Comparison of ENCODE assay signal across 22 cellular contexts in genomic region chr19:34287676-34288140, GRCh38. TPM values are rescaled to one million over a fixed set of nuclear protein-coding genes. Genes with fewer than 3 reads are reported as not detected.
A peak's percentile ranks its signal among the peaks of the same experiment; 100 is the strongest.
DNase-seq lines count a peak whose midpoint lies in the region; ATAC-seq, FAIRE-seq and TF ChIP-seq lines count a peak whose summit lies in the region.
"Had no signal": no experiment of that assay in that cellular context is flagged by ENCODE, and none has a peak within 500 bp of the region (broad histone marks: within the 10 kb centered on the region; RNA-seq: fewer than 3 reads in every experiment).

No MANE protein-coding gene starts in this region.

- 0 out of 2 replicates have a peak, but pooled peaks cover 3% of the 10 kb centered on the region for H3K9me1 ChIP-seq in IMR-90 (ENCODE audit: insufficient read depth, low read length)

- in situ Hi-C loops in IMR-90 (cut with MboI; ENCODE audit: low sequenced_read_pairs), result no loop called here
- in situ Hi-C loops in GM12878 (cut with MboI), result no loop called here
- in situ Hi-C loops in GM13976 (cut with MboI; ENCODE audit: low sequenced_read_pairs, unreplicated experiment), result no loop called here

- SMC1A ChIA-PET in GM12878 (lab: Charles Lee; ENCODE audit: uncharacterized antibody, unreplicated experiment), result interaction anchor here (0.9 kb wide), 1 partner anchor 46 kb away, joined by 3 read pairs; no protein-coding TSS in a partner anchor

- H3K18ac ChIP-seq in IMR-90 (ENCODE audit: low read depth, low read length), result no peak overlapping the region

- no peak overlapping the region for H2BK5ac ChIP-seq in IMR-90 (ENCODE audit: low read depth, low read length, poor library complexity, severe bottlenecking)

- H3K4ac ChIP-seq in IMR-90 (ENCODE audit: low read depth, low read length), result no peak overlapping the region

- no peak for TF ChIP-seq RAD21 in IMR-90 (IDR thresholded peaks at IDR 0.05; ENCODE audit: low read length)
- no peak for TF ChIP-seq RAD21 in GM12878 (IDR thresholded peaks at IDR 0.05; ENCODE audit: insufficient read depth, low read depth, low read length)

- no peaks in the 10 kb centered on the region for H3K9me3 Mint-ChIP-seq in activated naive CD4-positive, alpha-beta T cell treated with anti-CD3 and anti-CD28 coated beads, Interleukin-2, amount 50 U/mL, for 72 hours
- no peaks in the 10 kb centered on the region for H3K9me3 Mint-ChIP-seq in stimulated activated effector memory CD8-positive, alpha-beta T cell treated with anti-CD3 and anti-CD28 coated beads, Interleukin-12 subunit alpha, Interleukin-12 subunit beta, amount 100 ng/mL, for 72 hours
- H3K9me3 Mint-ChIP-seq: IgD-negative memory B cell had no signal

- H3K27ac Mint-ChIP-seq in activated naive CD4-positive, alpha-beta T cell treated with anti-CD3 and anti-CD28 coated beads, Interleukin-2, amount 50 U/mL, for 72 hours, result peak overlapping the region in 1 of 2 donors; percentile 74
- H3K27ac Mint-ChIP-seq in stimulated activated effector memory CD8-positive, alpha-beta T cell treated with anti-CD3 and anti-CD28 coated beads, Interleukin-12 subunit alpha, Interleukin-12 subunit beta, amount 100 ng/mL, for 72 hours, result peak overlapping the region; percentile 70

- peak; percentile 30 to 43 for ATAC-seq in activated naive CD4-positive, alpha-beta T cell treated with anti-CD3 and anti-CD28 coated beads, Interleukin-2, amount 50 U/mL, for 72 hours
- no peak for ATAC-seq in IMR-90 (ENCODE audit: low read depth)
- no peak for ATAC-seq in GM12878
- ATAC-seq in stimulated activated effector memory CD8-positive, alpha-beta T cell treated with anti-CD3 and anti-CD28 coated beads, Interleukin-12 subunit alpha, Interleukin-12 subunit beta, amount 100 ng/mL, for 72 hours, result no peak
- ATAC-seq in HG03571 (IDR thresholded peaks at IDR 0.05; ENCODE audit: unreplicated experiment), result no peak

- peak; percentile 59 for FAIRE-seq in GM12878 (lab: Jason Lieb, UNC)

- no peak overlapping the region for H3K4me3 Mint-ChIP-seq in stimulated activated effector memory CD8-positive, alpha-beta T cell treated with anti-CD3 and anti-CD28 coated beads, Interleukin-12 subunit alpha, Interleukin-12 subunit beta, amount 100 ng/mL, for 72 hours
- H3K4me3 Mint-ChIP-seq: CD8-positive, alpha-beta memory T cell; IgD-negative memory B cell had no signal

- intact Hi-C loops in IMR-90 (cut with micrococcal nuclease), result no loop called here
- intact Hi-C loops in GM12878 (cut with micrococcal nuclease; ENCODE audit: unreplicated experiment), result no loop called here

- H3K14ac ChIP-seq in IMR-90 (replicated peaks; ENCODE audit: low read depth, low read length), result no peak overlapping the region

- TF ChIP-seq POLR2A in IMR-90 (IDR thresholded peaks at IDR 0.05; ENCODE audit: low read depth, low read length) (no peak), GM12878 (IDR thresholded peaks at IDR 0.05; ENCODE audit: low read depth, low read length) (no peak)

- TF ChIP-seq EP300 in GM12878 (IDR thresholded peaks at IDR 0.05; ENCODE audit: borderline replicate concordance in 1 of 2, control insufficient read depth in 1 of 2, low read depth in 2 of 2, low read length in 2 of 2), result no peak

- dilution Hi-C loops in IMR-90 (cut with HindIII; ENCODE audit: low sequenced_read_pairs, unreplicated experiment), result no loop called here

- H2AK9ac ChIP-seq in IMR-90 (replicated peaks; ENCODE audit: low read depth, low read length, poor library complexity), result no peak overlapping the region

- no peak overlapping the region for H3K9ac ChIP-seq in IMR-90 (ENCODE audit: low read depth, low read length)
- no peak overlapping the region for H3K9ac ChIP-seq in GM12878 (ENCODE audit: control insufficient read depth, insufficient read depth, low read length)
- H3K9ac ChIP-seq: BLaER1 had no signal

- H2BK15ac ChIP-seq in IMR-90 (ENCODE audit: low read depth, low read length), result no peak overlapping the region

- no peak overlapping the region for H3K23ac ChIP-seq in IMR-90 (ENCODE audit: low read depth, low read length)

- peaks cover 0 to 10% of the 10 kb centered on the region in 2 donors for H3K36me3 Mint-ChIP-seq in activated naive CD4-positive, alpha-beta T cell treated with anti-CD3 and anti-CD28 coated beads, Interleukin-2, amount 50 U/mL, for 72 hours
- H3K36me3 Mint-ChIP-seq in stimulated activated effector memory CD8-positive, alpha-beta T cell treated with anti-CD3 and anti-CD28 coated beads, Interleukin-12 subunit alpha, Interleukin-12 subunit beta, amount 100 ng/mL, for 72 hours, result peaks cover 7% of the 10 kb centered on the region

- H4K91ac ChIP-seq in IMR-90 (ENCODE audit: insufficient read depth, low read depth, low read length), result no peak overlapping the region

- TF ChIP-seq CTCF in IMR-90 (conservative IDR thresholded peaks at IDR 0.05; ENCODE audit: low read depth, low read length) (no peak), GM12878 (IDR thresholded peaks at IDR 0.05 in 2 of 3, conservative IDR thresholded peaks at IDR 0.05 in 1 of 3; ENCODE audit: control insufficient read depth in 2 of 3, extremely low read depth in 1 of 3, insufficient read depth in 1 of 3, low read depth in 3 of 3, low read length in 3 of 3) (no peak), GM13976 (IDR thresholded peaks at IDR 0.05; ENCODE audit: borderline replicate concordance, control extremely low read depth, extremely low read depth, insufficient read depth, missing control alignments) (no peak)

- H3K9me3 ChIP-seq in IMR-90 (ENCODE audit: control insufficient read depth, insufficient read depth, low read length) (peaks cover 9% of the 10 kb centered on the region), GM12878 (replicated peaks; ENCODE audit: control insufficient read depth, insufficient read depth, low read length) (no peaks in the 10 kb centered on the region)
- H3K9me3 ChIP-seq: BLaER1 had no signal

- no peak overlapping the region for H3K56ac ChIP-seq in IMR-90 (ENCODE audit: extremely low read depth, insufficient read depth, low read length)

- H2BK20ac ChIP-seq in IMR-90 (ENCODE audit: low read depth, low read length), result no peak overlapping the region

- no peak for DNase-seq in activated naive CD4-positive, alpha-beta T cell treated with anti-CD3 and anti-CD28 coated beads, Interleukin-2, amount 50 U/mL, for 72 hours (ENCODE audit: low spot score in 2 of 2)
- no peak for DNase-seq in activated naive CD4-positive, alpha-beta T cell treated with anti-CD3 and anti-CD28 coated beads, Interleukin-2, amount 50 U/mL, for 16 hours
- DNase-seq in IMR-90, result no peak
- DNase-seq in GM12878 (ENCODE audit: low read depth, low spot score), result no peak
- DNase-seq in stimulated activated effector memory CD8-positive, alpha-beta T cell treated with anti-CD3 and anti-CD28 coated beads, Interleukin-12 subunit alpha, Interleukin-12 subunit beta, amount 100 ng/mL, for 72 hours (ENCODE audit: low spot score in 2 of 2), result no peak
- no peak for DNase-seq in GM13976 (ENCODE audit: low spot score)
- DNase-seq in NCI-H2081 (lab: John Stamatoyannopoulos, UW), result no peak
- DNase-seq: CD8-positive, alpha-beta memory T cell; DMS53; H7; MM.1S; NCI-H1092 treated with DMSO at 0.1 percent for 48 hours; NCI-H146; NCI-H2081 treated with DMSO at 0.1 percent for 48 hours; NK-92 treated with Interleukin-12 subunit alpha and Interleukin-12 subunit beta, amount 100 ng/mL, for 24 hours; OCI-M1; Right ventricle myocardium superior had no signal

- no peak overlapping the region for H3K4me3 ChIP-seq in IMR-90 (ENCODE audit: insufficient read depth, low read depth, low read length)
- no peak overlapping the region for H3K4me3 ChIP-seq in GM12878
- H3K4me3 ChIP-seq: BLaER1, SK-N-MC had no signal

- H3K4me2 ChIP-seq in IMR-90 (ENCODE audit: low read depth, low read length) (no peak overlapping the region), GM12878 (ENCODE audit: control insufficient read depth, insufficient read depth) (no peak overlapping the region)
- H3K4me2 ChIP-seq: BLaER1 had no signal

- H3K79me2 ChIP-seq in GM12878 (ENCODE audit: control insufficient read depth, insufficient read depth, low read length), result no peaks in the 10 kb centered on the region

- H4K20me1 ChIP-seq in IMR-90 (ENCODE audit: insufficient read depth, low read length) (no peaks in the 10 kb centered on the region), GM12878 (ENCODE audit: control insufficient read depth, insufficient read depth) (no peaks in the 10 kb centered on the region)
- H4K20me1 ChIP-seq: BLaER1 had no signal

- H3K4me1 ChIP-seq in IMR-90 (ENCODE audit: control insufficient read depth, insufficient read depth, low read length) (peaks cover 3% of the 10 kb centered on the region), GM12878 (ENCODE audit: control insufficient read depth, insufficient read depth, low read length) (no peaks in the 10 kb centered on the region)
- H3K4me1 ChIP-seq: BLaER1 had no signal

- RAD21 ChIA-PET in GM12878 (lab: Charles Lee; ENCODE audit: unreplicated experiment), result no interaction called here

- peaks cover 5% of the 10 kb centered on the region for H3K4me1 Mint-ChIP-seq in stimulated activated effector memory CD8-positive, alpha-beta T cell treated with anti-CD3 and anti-CD28 coated beads, Interleukin-12 subunit alpha, Interleukin-12 subunit beta, amount 100 ng/mL, for 72 hours

- CTCF ChIA-PET in IMR-90 (lab: Yijun Ruan, JAX) (no interaction called here), GM12878 (lab: Yijun Ruan, JAX) (no interaction called here)

- BruUV-seq in IMR-90 (replicated peaks; lab: Mats Ljungman, UMichigan) (no TSS peak), GM12878 (replicated peaks; lab: Mats Ljungman, UMichigan) (no TSS peak)

- H3K36me3 ChIP-seq in IMR-90 (ENCODE audit: control insufficient read depth, insufficient read depth, low read length) (peaks cover 7% of the 10 kb centered on the region; the same call in 1 of the 2 replicates), GM12878 (ENCODE audit: control insufficient read depth in 2 of 2, insufficient read depth in 2 of 2, low read length in 1 of 2) (no peaks in the 10 kb centered on the region)

- no CpG with 5 or more reads among the region's 3 CpGs for WGBS in IMR-90 (ENCODE audit: extremely low coverage in 2 of 2, insufficient read length in 1 of 2), 2 experiments
- 91% methylated on average over 3 of the region's 3 CpGs for WGBS in GM12878 (ENCODE audit: insufficient coverage, insufficient replicate concordance, low lambda C conversion rate, missing lambda C conversion rate)

- no peak overlapping the region for H4K5ac ChIP-seq in IMR-90 (ENCODE audit: low read depth, low read length)

- H3K27ac ChIP-seq in IMR-90 (ENCODE audit: insufficient read depth, low read length), result no peak overlapping the region
- no peak overlapping the region for H3K27ac ChIP-seq in GM12878 (ENCODE audit: control insufficient read depth, insufficient read depth)
- H3K27ac ChIP-seq: BLaER1, HL-60, SK-N-MC had no signal

- no peak overlapping the region for H4K8ac ChIP-seq in IMR-90 (ENCODE audit: low read depth in 2 of 2, low read length in 2 of 2)

- H2AK5ac ChIP-seq in IMR-90 (ENCODE audit: low read depth, low read length), result 0 out of 2 replicates have a peak overlapping the region, but pooled peaks have one; percentile 10

- no peaks in the 10 kb centered on the region for H3K27me3 ChIP-seq in IMR-90 (ENCODE audit: control insufficient read depth, insufficient read depth, low read length)
- no peaks in the 10 kb centered on the region for H3K27me3 ChIP-seq in GM12878 (replicated peaks in 1 of 2; ENCODE audit: control insufficient read depth in 2 of 2, insufficient read depth in 2 of 2, low read length in 1 of 2)
- H3K27me3 ChIP-seq: BLaER1 had no signal

- peaks cover 27 to 59% of the 10 kb centered on the region in 2 experiments for H3K79me1 ChIP-seq in IMR-90 (ENCODE audit: low read depth in 1 of 2, low read length in 2 of 2)

- H2AFZ ChIP-seq in IMR-90 (replicated peaks; ENCODE audit: low read length, poor library complexity) (no peak overlapping the region), GM12878 (ENCODE audit: control insufficient read depth, low read depth, low read length) (no peak overlapping the region)

- H2BK120ac ChIP-seq in IMR-90 (ENCODE audit: low read depth, low read length), result no peak overlapping the region; the same call in 1 of the 2 replicates

- POLR2A ChIA-PET in IMR-90 (lab: Charles Lee; ENCODE audit: unreplicated experiment) (no interaction called here), GM12878 (lab: Charles Lee) (no interaction called here)

RNA-seq across cellular contexts. Expression of gene GARRE1, which starts 33.4 kb away (rescaled TPM):
- total RNA-seq in activated naive CD4-positive, alpha-beta T cell treated with anti-CD3 and anti-CD28 coated beads, Interleukin-2, amount 50 U/mL, for 72 hours, result 10 to 100 TPM; 11.7 to 15.0 TPM
- total RNA-seq in IMR-90 (2012; rRNA removed) (13.8 and 15.0 TPM in 2 replicates), GM12878 (2014; rRNA removed) (5.8 and 7.3 TPM in 2 replicates), GM12878 (2014; rRNA removed; fragmentation: Illumina TruSeq; extraction: Trizol) (4.9 and 5.2 TPM in 2 replicates), GM12878 (2021) (6.0 and 9.4 TPM in 2 replicates)
- polyA plus RNA-seq in IMR-90 (2012; rRNA removed) (16.9 and 21.5 TPM in 2 replicates), GM12878 (2011; rRNA removed) (6.8 and 8.4 TPM in 2 replicates), GM12878 (2014; fragmentation: Illumina TruSeq; extraction: Trizol) (4.9 and 5.0 TPM in 2 replicates), GM12878 (2014; fragmentation: Nextera tagmentation; extraction: Ambion mirVana) (1 to 10 TPM; 1.1 to 2.5 TPM), GM12878 (2014; rRNA removed) (6.0 and 6.6 TPM in 2 replicates), GM12878 (2016; fragmentation: Nextera tagmentation; extraction: Ambion mirVana) (1 to 10 TPM; 5.0 to 5.1 TPM)
- polyA plus RNA-seq in IMR-90 (2012; cell fraction: cytosol; rRNA removed), result 8.9 and 11.8 TPM in 2 replicates
- 35.6 and 45.2 TPM in 2 replicates for polyA plus RNA-seq in IMR-90 (2012; cell fraction: nucleus; rRNA removed; ENCODE audit: low replicate concordance)
- 28.7 and 30.3 TPM in 2 replicates for total RNA-seq in GM12878 (2013; cell fraction: nucleolus; rRNA removed)
- polyA plus RNA-seq in GM12878 (2011; ENCODE audit: low read depth), result 3.3 TPM
- 5.6 and 7.4 TPM in 2 replicates for polyA plus RNA-seq in GM12878 (2011; cell fraction: cytosol; rRNA removed)
- 10.1 and 10.5 TPM in 2 replicates for polyA plus RNA-seq in GM12878 (2011; cell fraction: nucleus; rRNA removed)
- 5.5 and 6.8 TPM in 2 replicates for polyA plus RNA-seq in GM12878 (2012)
- polyA minus RNA-seq in GM12878 (2011; rRNA and poly(A)+ RNA removed), result 6.2 and 7.8 TPM in 2 replicates
- polyA minus RNA-seq in GM12878 (2011; cell fraction: cytosol; rRNA and poly(A)+ RNA removed), result 2.1 and 3.8 TPM in 2 replicates
- 4.4 and 5.6 TPM in 2 replicates for polyA minus RNA-seq in GM12878 (2011; cell fraction: nucleus; rRNA and poly(A)+ RNA removed)

Comparison
In these comparisons a context has a peak if more than half of its experiments do, and no peak if none do; other contexts are left out.
1. ATAC-seq: peak in activated naive CD4-positive, alpha-beta T cell treated with anti-CD3 and anti-CD28 coated beads, Interleukin-2, amount 50 U/mL, for 72 hours (2 of 2); none in IMR-90 (single experiment), GM12878 (single experiment), stimulated activated effector memory CD8-positive, alpha-beta T cell treated with anti-CD3 and anti-CD28 coated beads, Interleukin-12 subunit alpha, Interleukin-12 subunit beta, amount 100 ng/mL, for 72 hours (single experiment) and HG03571 (single experiment).